Comparison of ENCODE assay signal across 1 cellular context in genomic region chr12:56688129-56688845, GRCh38.
TF ChIP-seq lines count a peak whose summit lies in the region.

Gene PTGES3, minus strand, starts transcription at chr12:56688284. Its CDS starts 285 bp downstream, at chr12:56687999.

TF ChIP-seq in K562, 482 proteins besides CTCF, POLR2A, EP300 and RAD21 (continued from another document):
- peak; percentile 25; the same call in 1 of the 2 replicates for TF ChIP-seq ZNF609 (CRISPR knock-in tag; IDR thresholded peaks at IDR 0.05; ENCODE audit: borderline replicate concordance)
- TF ChIP-seq UBTF (IDR thresholded peaks at IDR 0.05; ENCODE audit: borderline replicate concordance in 1 of 2, low read depth in 2 of 2, low read length in 2 of 2): peak; percentile 4 to 69; a peak in 1 of 4 replicates
- no peak for TF ChIP-seq HDAC8 (tag; IDR thresholded peaks at IDR 0.05)
- no peak for TF ChIP-seq SAFB (IDR thresholded peaks at IDR 0.05; ENCODE audit: borderline replicate concordance, low read depth, low read length)
- TF ChIP-seq POLR2AphosphoS2 (IDR thresholded peaks at IDR 0.05; ENCODE audit: low read length): no peak; the same call in 1 of the 2 replicates
- no peak for TF ChIP-seq MITF (IDR thresholded peaks at IDR 0.05)
- 0 out of 2 replicates have a peak, but pooled peaks have one; percentile 52 for TF ChIP-seq LARP7 (IDR thresholded peaks at IDR 0.05)
- TF ChIP-seq NCOR1 (IDR thresholded peaks at IDR 0.05): peak; percentile 41
